ENCODE assay signal across 15 cellular contexts in the genomic region with DNA sequence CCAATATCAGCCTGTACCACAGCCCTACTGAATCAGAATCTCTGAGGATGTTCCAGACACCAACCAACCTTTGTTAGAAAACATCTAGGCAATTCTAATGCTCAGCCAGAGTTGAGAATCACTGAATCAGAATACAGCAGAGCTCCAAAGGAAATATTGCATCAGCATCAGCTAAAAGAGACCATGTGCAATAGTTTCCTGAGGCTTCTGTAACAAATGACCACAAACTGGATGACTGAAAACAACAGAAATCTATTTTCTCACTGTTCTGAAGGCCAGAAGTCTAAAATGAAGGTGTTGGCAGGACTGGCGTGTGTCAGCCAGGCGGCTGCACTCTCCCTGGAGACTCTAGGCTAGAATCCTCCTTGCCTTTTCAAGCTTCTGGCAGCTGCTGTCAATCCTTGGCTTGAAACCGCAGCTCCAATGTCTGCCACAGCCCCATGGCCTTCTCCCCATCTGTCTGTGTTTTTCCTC. TPM values are rescaled to one million over a fixed set of nuclear protein-coding genes. Genes with fewer than 3 reads are reported as not detected.
A peak's percentile ranks its signal among the peaks of the same experiment; 100 is the strongest.
DNase-seq lines count a peak whose midpoint lies in the region; ATAC-seq and TF ChIP-seq lines count a peak whose summit lies in the region.
"Had no signal": no experiment of that assay in that cellular context is flagged by ENCODE, and none has a peak within 500 bp of the region (broad histone marks: within the 10 kb centered on the region; RNA-seq: fewer than 3 reads in every experiment).

No MANE protein-coding gene starts in this region.

- peak overlapping the region in 1 of 2 donors; percentile 61 for H3K27ac ChIP-seq in breast epithelium
- H3K27ac ChIP-seq in foreskin keratinocyte = no peak overlapping the region
- peak overlapping the region in 2 of 4 donors; percentile 2 to 19 for H3K27ac ChIP-seq in tibial nerve
- no peak overlapping the region for H3K27ac ChIP-seq in colonic mucosa

- H3K9me3 Mint-ChIP-seq in MCF 10A (ENCODE audit: unreplicated experiment) = no peaks in the 10 kb centered on the region
- H3K9me3 Mint-ChIP-seq: T-helper 2 cell treated with Interferon-gamma antibody and Interleukin-4, amounts not matched to agents 5 μg/mL and 100 μg/mL, for 36 hours had no signal

- no peak overlapping the region for H3K27ac Mint-ChIP-seq in MCF 10A (ENCODE audit: low read depth, unreplicated experiment)
- H3K27ac Mint-ChIP-seq: T-helper 2 cell treated with Interferon-gamma antibody and Interleukin-4, amounts not matched to agents 5 μg/mL and 100 μg/mL, for 36 hours had no signal

- H3K36me3 Mint-ChIP-seq in MCF 10A (ENCODE audit: insufficient read depth, unreplicated experiment) = no peaks in the 10 kb centered on the region

- no peak overlapping the region for H3K4me3 Mint-ChIP-seq in MCF 10A (ENCODE audit: unreplicated experiment)
- H3K4me3 Mint-ChIP-seq: T-helper 2 cell treated with Interferon-gamma antibody and Interleukin-4, amounts not matched to agents 5 μg/mL and 100 μg/mL, for 36 hours had no signal

- intact Hi-C loops in MCF 10A (cut with micrococcal nuclease) = no loop called here
- intact Hi-C loops in breast epithelium (cut with DNase I; ENCODE audit: low total_unique reads) = no loop called here
- intact Hi-C loops in colonic mucosa (cut with DNase I) = no loop called here

- POLR2A ChIA-PET in MCF 10A (lab: Yijun Ruan, JAX) = interaction anchor here (1.1 kb wide), 1 partner anchor 11 kb away, joined by 3 read pairs; no protein-coding TSS in a partner anchor

- H3K36me3 ChIP-seq in breast epithelium (no peaks in the 10 kb centered on the region), tibial nerve (no peaks in the 10 kb centered on the region), colonic mucosa (no peaks in the 10 kb centered on the region)

- H3K4me3 ChIP-seq in breast epithelium (no peak overlapping the region), tibial nerve (no peak overlapping the region), colonic mucosa (no peak overlapping the region)
- H3K4me3 ChIP-seq: mucosa of descending colon had no signal

- no peaks in the 10 kb centered on the region for H3K27me3 Mint-ChIP-seq in MCF 10A (ENCODE audit: insufficient read depth, unreplicated experiment)

- no peaks in the 10 kb centered on the region for H3K9me3 ChIP-seq in breast epithelium
- H3K9me3 ChIP-seq in tibial nerve = no peaks in the 10 kb centered on the region
- H3K9me3 ChIP-seq in colonic mucosa = no peaks in the 10 kb centered on the region
- H3K9me3 ChIP-seq: mucosa of descending colon had no signal

- no peak for TF ChIP-seq CTCF in MCF 10A (IDR thresholded peaks at IDR 0.05; ENCODE audit: unreplicated experiment)
- no peak for TF ChIP-seq CTCF in breast epithelium (IDR thresholded peaks at IDR 0.05)
- no peak for TF ChIP-seq CTCF in foreskin keratinocyte (conservative IDR thresholded peaks at IDR 0.05)
- TF ChIP-seq CTCF in tibial nerve (IDR thresholded peaks at IDR 0.05) = no peak
- TF ChIP-seq CTCF in colonic mucosa (IDR thresholded peaks at IDR 0.05) = no peak

- peak in 1 of 2 donors; percentile 42 for TF ChIP-seq EP300 in tibial nerve (IDR thresholded peaks at IDR 0.05)

- BruUV-seq in MCF 10A (replicated peaks; lab: Mats Ljungman, UMichigan) = no TSS peak

- ATAC-seq in foreskin keratinocyte (peak; percentile 16), HG02588 (IDR thresholded peaks at IDR 0.05; ENCODE audit: unreplicated experiment) (no peak)
- ATAC-seq: HCT116, mucosa of descending colon had no signal

- 67 to 71% methylated on average over 3 of the region's 3 CpGs for WGBS in tibial nerve, 2 donors

- TF ChIP-seq POLR2A in breast epithelium (IDR thresholded peaks at IDR 0.05) (no peak), tibial nerve (IDR thresholded peaks at IDR 0.05) (no peak)

- H3K4me1 Mint-ChIP-seq in MCF 10A (ENCODE audit: insufficient read depth, unreplicated experiment) = peaks cover 23% of the 10 kb centered on the region

- H3K4me1 ChIP-seq in breast epithelium = peaks cover 0 to 7% of the 10 kb centered on the region in 2 donors
- H3K4me1 ChIP-seq in foreskin keratinocyte = no peaks in the 10 kb centered on the region
- H3K4me1 ChIP-seq in tibial nerve = peaks cover 0 to 6% (median 0%) of the 10 kb centered on the region in 4 donors
- H3K4me1 ChIP-seq in colonic mucosa = no peaks in the 10 kb centered on the region

- peak; percentile 51 for DNase-seq in MCF 10A (ENCODE audit: unreplicated experiment)
- no peak for DNase-seq in breast epithelium (ENCODE audit: low spot score in 2 of 2)
- DNase-seq in SKM-1 (lab: John Stamatoyannopoulos, UW; ENCODE audit: unreplicated experiment) = peak; percentile 66
- no peak for DNase-seq in foreskin keratinocyte
- DNase-seq in tibial nerve (ENCODE audit: low spot score in 2 of 2) = peak; percentile 12 to 19
- no peak for DNase-seq in colonic mucosa
- DNase-seq in NCI-H526 treated with DMSO at 0.1 percent for 48 hours (lab: John Stamatoyannopoulos, UW) = no peak
- DNase-seq: activated effector memory CD4-positive, alpha-beta T cell treated with anti-CD3 and anti-CD28 coated beads, Interleukin-2, amount 50 U/mL, for 16 hours; mucosa of descending colon; NCI-H226 had no signal

- no peaks in the 10 kb centered on the region for H3K27me3 ChIP-seq in breast epithelium
- H3K27me3 ChIP-seq in foreskin keratinocyte = no peaks in the 10 kb centered on the region
- no peaks in the 10 kb centered on the region for H3K27me3 ChIP-seq in tibial nerve
- H3K27me3 ChIP-seq in colonic mucosa = no peaks in the 10 kb centered on the region

- no peak overlapping the region for H3K9ac ChIP-seq in colonic mucosa (ENCODE audit: low read depth in 2 of 2, low read length in 2 of 2)

- CTCF ChIA-PET in MCF 10A (lab: Yijun Ruan, JAX) = interaction anchor here (1.1 to 2.1 kb wide), 3 partner anchors 44 to 140 kb away, joined by 3 to 7 read pairs (median 6); no protein-coding TSS in a partner anchor

RNA-seq across cellular contexts. Expression of a gene that starts 1.2 kb away (rescaled TPM):
- total RNA-seq in MCF 10A (2022) = 0.07 TPM in 1 of 2 replicates, not detected in the other
- 1 to 10 TPM in 1 of 3 donors, under 1 TPM in 2; 0.64 to 2.2 (median 0.66) TPM for total RNA-seq in breast epithelium
- total RNA-seq in foreskin keratinocyte = 0.03 TPM in 1 of 2 replicates, not detected in the other
- polyA plus RNA-seq in foreskin keratinocyte = 0.01 TPM in 1 of 2 replicates, not detected in the other
- 1 to 10 TPM in 1 of 4 donors, under 1 TPM in 3; 0.30 to 3.9 (median 0.61) TPM for total RNA-seq in tibial nerve
- total RNA-seq in colonic mucosa = under 1 TPM in 1 of 2 donors, not detected in 1; 0.11 TPM
- total RNA-seq: endothelial cell of umbilical vein had no signal
- polyA plus RNA-seq: BJ, endothelial cell of umbilical vein had no signal

Comparison
In these comparisons a context has a peak if more than half of its experiments do, and no peak if none do; other contexts are left out.
1. DNase-seq: peak in MCF 10A (single experiment), SKM-1 (single experiment) and tibial nerve (2 of 2); none in breast epithelium (0 of 2), foreskin keratinocyte (0 of 2), colonic mucosa (single experiment) and NCI-H526 treated with DMSO at 0.1 percent for 48 hours (single experiment).